19 cellular contexts compared by ENCODE assay signal in the genomic region with DNA sequence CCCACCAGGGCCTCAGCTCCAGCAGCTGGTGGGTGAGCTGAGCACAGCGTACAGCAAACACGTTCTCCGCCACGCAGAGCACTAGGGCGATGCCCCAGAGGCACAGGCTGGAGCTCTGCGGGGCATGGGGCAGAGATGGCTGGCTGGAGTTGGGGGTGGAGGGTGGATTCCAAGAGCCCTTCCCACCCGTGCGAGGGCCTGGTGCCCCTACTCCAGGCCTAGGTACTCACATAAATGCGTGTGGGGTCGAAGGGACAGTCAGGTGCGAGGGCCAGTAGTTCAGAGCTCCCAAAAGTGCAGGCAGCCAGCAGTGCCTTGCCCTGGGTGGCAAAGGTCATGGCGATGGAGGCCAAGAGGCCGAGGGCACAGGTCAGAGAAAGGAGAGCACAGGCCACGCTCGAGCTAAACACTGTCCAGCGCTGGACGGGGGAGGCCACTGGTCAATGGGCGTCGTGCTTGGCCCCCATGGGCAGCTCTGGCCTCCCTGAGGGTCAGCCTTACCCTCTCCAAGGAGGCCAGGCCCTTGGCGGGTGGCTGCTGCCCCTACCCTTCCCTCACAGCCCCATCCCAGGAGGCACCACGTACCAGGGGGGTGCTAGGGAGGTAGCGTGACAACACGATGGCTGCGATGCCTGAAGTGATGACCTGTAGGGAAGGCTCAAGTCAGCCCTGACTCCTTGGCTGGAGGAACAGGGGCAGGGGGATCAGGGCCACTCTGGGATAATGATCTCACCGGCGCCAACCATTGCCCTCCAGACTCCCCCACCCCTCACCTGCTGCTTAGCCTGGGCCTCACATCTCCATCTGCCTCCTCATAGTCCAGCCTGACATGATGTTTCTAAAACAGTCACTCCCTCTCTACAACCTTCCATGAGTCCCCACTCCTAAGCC. TPM values are rescaled to one million over a fixed set of nuclear protein-coding genes. Genes with fewer than 3 reads are reported as not detected.
"Had no signal": no experiment of that assay in that cellular context is flagged by ENCODE, and none has a peak within 500 bp of the region (broad histone marks: within the 10 kb centered on the region; RNA-seq: fewer than 3 reads in every experiment).

No MANE protein-coding gene starts in this region.

- H3K9me3 ChIP-seq: pancreas, transverse colon had no signal

- H3K27ac ChIP-seq: brain microvascular endothelial cell, pancreas, skin epidermis had no signal

- DNase-seq: activated CD4-positive, alpha-beta T cell treated with anti-CD3 and anti-CD28 coated beads for 1 hour; activated CD4-positive, alpha-beta T cell treated with anti-CD3 and anti-CD28 coated beads, Interleukin-2, amount 50 U/mL, for 48 hours; activated naive CD4-positive, alpha-beta T cell; activated T-cell treated with anti-CD3 and anti-CD28 coated beads, Interleukin-2, amount 50 U/mL, for 48 hours; brain microvascular endothelial cell; cerebellar nuclear complex; dermis blood vessel endothelial cell; immature natural killer cell; left colon; nephron progenitor cell; stimulated activated naive B cell treated with anti-CD40 and anti-IgM and Interleukin-4, amounts not matched to agents 10 μg/mL and 1 μg/mL and 100 μg/mL, for 72 hours; substantia nigra; transverse colon had no signal

- H3K36me3 Mint-ChIP-seq: immature natural killer cell had no signal

- H3K27me3 ChIP-seq: pancreas had no signal

- H3K9me3 Mint-ChIP-seq: immature natural killer cell; T-helper 2 cell treated with Interferon-gamma antibody and Interleukin-4, amounts not matched to agents 5 μg/mL and 100 μg/mL, for 36 hours had no signal

- H3K4me3 Mint-ChIP-seq: nephron progenitor cell; stimulated activated naive B cell treated with anti-CD40 and anti-IgM and Interleukin-4, amounts not matched to agents 10 μg/mL and 1 μg/mL and 100 μg/mL, for 72 hours; T-helper 2 cell treated with Interferon-gamma antibody and Interleukin-4, amounts not matched to agents 5 μg/mL and 100 μg/mL, for 36 hours had no signal

- ATAC-seq: left colon; pancreas; Right ventricle myocardium inferior; stimulated activated naive B cell treated with anti-CD40 and anti-IgM and Interleukin-4, amounts not matched to agents 10 μg/mL and 1 μg/mL and 100 μg/mL, for 72 hours had no signal

- H3K4me3 ChIP-seq: pancreas, skin epidermis, transverse colon had no signal

- H3K36me3 ChIP-seq: brain microvascular endothelial cell, pancreas, transverse colon had no signal

- H3K27ac Mint-ChIP-seq: immature natural killer cell; nephron progenitor cell; stimulated activated naive B cell treated with anti-CD40 and anti-IgM and Interleukin-4, amounts not matched to agents 10 μg/mL and 1 μg/mL and 100 μg/mL, for 72 hours; T-helper 2 cell treated with Interferon-gamma antibody and Interleukin-4, amounts not matched to agents 5 μg/mL and 100 μg/mL, for 36 hours had no signal

RNA-seq across cellular contexts. Expression of a gene that starts 5.6 kb away (rescaled TPM):
- polyA plus RNA-seq: immature natural killer cell had no signal

RNA-seq across cellular contexts. Expression of a gene that starts 9.3 kb away (rescaled TPM):
- total RNA-seq: dermis blood vessel endothelial cell, epithelial cell of proximal tubule, glomerular endothelial cell, Right ventricle myocardium inferior had no signal
- polyA plus RNA-seq: immature natural killer cell had no signal

RNA-seq across cellular contexts. Expression of a gene that starts 24.9 kb away (rescaled TPM):
- total RNA-seq: epithelial cell of proximal tubule had no signal
- polyA plus RNA-seq: immature natural killer cell had no signal
